Comparison of ENCODE assay signal across 8 cellular contexts in the genomic region with DNA sequence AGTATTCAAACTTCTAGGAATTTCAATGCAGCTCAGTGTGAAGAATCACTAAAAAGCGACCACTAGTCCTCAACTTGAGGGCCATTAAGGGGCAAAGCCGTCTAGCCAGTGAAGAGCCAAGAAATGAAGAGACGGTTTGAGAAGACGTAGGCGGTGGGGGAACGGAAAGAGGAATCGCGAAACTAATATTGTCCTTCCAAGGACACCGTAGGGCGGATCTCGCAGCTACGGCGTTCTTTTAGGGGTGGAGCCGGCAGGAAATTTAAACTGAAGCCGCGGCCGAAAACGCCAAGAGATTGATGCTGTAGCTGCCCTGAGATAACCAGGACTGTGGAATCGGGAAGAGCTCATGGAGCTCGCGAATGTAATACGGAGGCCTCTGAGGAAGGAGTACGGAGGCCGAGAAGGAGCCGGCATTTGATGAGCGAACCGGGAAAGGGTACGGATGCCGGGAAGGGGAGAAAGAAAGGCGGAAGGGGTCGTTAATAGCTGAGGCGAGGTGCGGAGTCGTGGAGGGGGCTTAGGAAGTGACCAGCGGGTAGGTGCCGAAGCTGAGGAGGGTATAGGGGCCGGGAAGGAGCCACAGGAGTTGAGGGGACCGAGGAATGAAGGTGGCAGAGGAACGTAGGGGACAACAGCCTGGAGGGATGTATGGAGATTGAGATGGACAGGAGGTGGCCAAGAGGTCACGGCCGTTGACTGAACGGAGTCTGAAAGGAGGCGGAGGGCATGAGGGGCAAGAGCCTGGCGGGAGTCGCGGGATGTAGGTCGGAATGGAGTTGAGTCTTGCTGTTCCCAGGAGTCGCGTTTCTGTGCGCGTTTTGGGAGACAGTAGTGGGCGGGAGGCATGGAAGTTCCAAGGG. TPM values are rescaled to one million over a fixed set of nuclear protein-coding genes. Genes with fewer than 3 reads are reported as not detected.
A peak's percentile ranks its signal among the peaks of the same experiment; 100 is the strongest.
DNase-seq lines count a peak whose midpoint lies in the region; ATAC-seq and TF ChIP-seq lines count a peak whose summit lies in the region.

A gene with protein sequence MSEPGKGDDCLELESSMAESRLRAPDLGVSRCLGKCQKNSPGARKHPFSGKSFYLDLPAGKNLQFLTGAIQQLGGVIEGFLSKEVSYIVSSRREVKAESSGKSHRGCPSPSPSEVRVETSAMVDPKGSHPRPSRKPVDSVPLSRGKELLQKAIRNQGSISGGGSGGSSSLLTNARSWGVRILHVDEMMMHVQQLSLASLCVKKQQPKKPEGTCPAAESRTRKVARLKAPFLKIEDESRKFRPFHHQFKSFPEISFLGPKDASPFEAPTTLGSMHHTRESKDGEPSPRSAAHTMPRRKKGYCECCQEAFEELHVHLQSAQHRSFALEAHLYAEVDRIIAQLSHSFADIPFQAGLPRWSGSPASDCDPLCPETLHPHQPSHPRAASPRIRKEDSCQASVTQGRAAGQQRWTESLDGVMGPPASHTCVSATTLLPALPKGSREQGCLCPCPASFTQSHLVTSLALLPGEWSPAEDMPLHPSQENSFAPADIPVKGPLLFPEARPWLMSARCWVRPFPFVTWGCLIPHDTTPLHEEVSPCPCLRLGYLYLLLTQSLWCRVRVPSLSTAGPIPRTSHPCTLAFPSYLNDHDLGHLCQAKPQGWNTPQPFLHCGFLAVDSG (plus strand): TSS at position 265 of the 863 bp plus-strand sequence. CDS start 156 bp downstream, at position 421.

- no peaks in the 10 kb centered on the region for H3F3A ChIP-seq in DOHH2 (ENCODE audit: control insufficient read depth, insufficient read depth)

- H3K4me3 ChIP-seq in DOHH2 (ENCODE audit: low read length) (peak within 1 kb of the TSS; percentile 93), coronary artery (peak within 1 kb of the TSS; percentile 78)

- H3K36me3 ChIP-seq in DOHH2 (ENCODE audit: control insufficient read depth, low read length), result peaks cover 8% of the 10 kb centered on the region

- H4K20me1 ChIP-seq in DOHH2 (ENCODE audit: control insufficient read depth, insufficient read depth, low read depth, low read length), result no peaks in the 10 kb centered on the region

- H3K9me2 ChIP-seq in DOHH2 (replicated peaks; ENCODE audit: control insufficient read depth, low read length), result no peaks in the 10 kb centered on the region

- intact Hi-C loops in left colon (cut with DNase I, micrococcal nuclease), result no loop called here

- H3K4me2 ChIP-seq in DOHH2 (ENCODE audit: low read length), result peak within 1 kb of the TSS; percentile 87

- H3K27me3 ChIP-seq in DOHH2 (ENCODE audit: control insufficient read depth, low read length), result no peaks in the 10 kb centered on the region

- peak; percentile 74 for DNase-seq in NCI-H524 treated with DMSO at 0.1 percent for 48 hours (lab: John Stamatoyannopoulos, UW)
- DNase-seq in activated CD4-positive, alpha-beta T cell treated with anti-CD3 and anti-CD28 coated beads for 4 hours, result peak; percentile 81 to 85
- DNase-seq in coronary artery (ENCODE audit: low spot score), result peak; percentile 81
- peak; percentile 81 to 85 for DNase-seq in left colon
- peak; percentile 54 to 81 (median 70) for DNase-seq in stimulated activated CD4-positive, alpha-beta T cell treated with anti-CD3 and anti-CD28 coated beads, Interleukin-1b, Interleukin-23, amount 100 ng/mL, for 24 hours (ENCODE audit: low read depth in 4 of 4, low spot score in 1 of 4)

- TF ChIP-seq CTCF in DOHH2 (IDR thresholded peaks at IDR 0.05; ENCODE audit: low read depth, low read length, poor library complexity, severe bottlenecking) (no peak), coronary artery (IDR thresholded peaks at IDR 0.05) (no peak)

- peaks cover 39% of the 10 kb centered on the region for H3K79me2 ChIP-seq in DOHH2 (ENCODE audit: control insufficient read depth, low read length)

- H3K27ac ChIP-seq in DOHH2 (ENCODE audit: low read depth, low read length) (peak within 1 kb of the TSS; percentile 51), coronary artery (peak within 1 kb of the TSS; percentile 10 to 58)

- ATAC-seq in HG03159 (IDR thresholded peaks at IDR 0.05; ENCODE audit: unreplicated experiment) (peak; percentile 68), left colon (peak; percentile 97), GM21825 (IDR thresholded peaks at IDR 0.05; ENCODE audit: unreplicated experiment) (no peak)

- H3K9me3 ChIP-seq in DOHH2 (ENCODE audit: control insufficient read depth, insufficient read depth, low read length), result no peaks in the 10 kb centered on the region

- H3K4me1 ChIP-seq in DOHH2 (ENCODE audit: control insufficient read depth, low read length), result peaks cover 15% of the 10 kb centered on the region

RNA-seq across cellular contexts. Expression of the gene that starts here (rescaled TPM):
- total RNA-seq in left colon, result 1 to 10 TPM; 2.5 to 5.2 TPM
